ENCODE assay signal across 9 cellular contexts in genomic region chr15:82680200-82681102, GRCh38. TPM values are rescaled to one million over a fixed set of nuclear protein-coding genes. Genes with fewer than 3 reads are reported as not detected.
DNase-seq lines count a peak whose midpoint lies in the region; ATAC-seq and TF ChIP-seq lines count a peak whose summit lies in the region.
"Had no signal": no experiment of that assay in that cellular context is flagged by ENCODE, and none has a peak within 500 bp of the region (broad histone marks: within the 10 kb centered on the region; RNA-seq: fewer than 3 reads in every experiment).

No MANE protein-coding gene starts in this region.

- TF ChIP-seq POLR2A in suprapubic skin (IDR thresholded peaks at IDR 0.05), result no peak

- H3K79me2 ChIP-seq in neural cell (replicated peaks; ENCODE audit: insufficient read depth, low read length), result no peaks in the 10 kb centered on the region

- H3K9me2 ChIP-seq in neural cell (ENCODE audit: insufficient read depth, low read length), result no peaks in the 10 kb centered on the region

- H3K36me3 ChIP-seq in right atrium auricular region (no peaks in the 10 kb centered on the region), colonic mucosa (no peaks in the 10 kb centered on the region), neural cell (ENCODE audit: insufficient read depth, low read length) (peaks cover 6% of the 10 kb centered on the region), suprapubic skin (no peaks in the 10 kb centered on the region), SJCRH30 (no peaks in the 10 kb centered on the region)

- H3K4me2 ChIP-seq in neural cell (ENCODE audit: low read length), result no peak overlapping the region

- no peaks in the 10 kb centered on the region for H4K20me1 ChIP-seq in neural cell (ENCODE audit: insufficient read depth)

- H3K9me3 ChIP-seq in right atrium auricular region, result no peaks in the 10 kb centered on the region
- no peaks in the 10 kb centered on the region for H3K9me3 ChIP-seq in colonic mucosa
- H3K9me3 ChIP-seq in neural cell (ENCODE audit: low read length), result no peaks in the 10 kb centered on the region
- H3K9me3 ChIP-seq in suprapubic skin, result no peaks in the 10 kb centered on the region
- no peaks in the 10 kb centered on the region for H3K9me3 ChIP-seq in SJCRH30 (replicated peaks)

- TF ChIP-seq RAD21 in neural cell (conservative IDR thresholded peaks at IDR 0.05), result no peak

- H3F3A ChIP-seq in neural cell (ENCODE audit: insufficient read depth, low read length, poor library complexity, severe bottlenecking), result no peaks in the 10 kb centered on the region

- H3K4me1 ChIP-seq in right atrium auricular region, result peaks cover 0 to 10% of the 10 kb centered on the region in 2 donors
- H3K4me1 ChIP-seq in colonic mucosa, result no peaks in the 10 kb centered on the region
- H3K4me1 ChIP-seq in suprapubic skin, result peaks cover 10% of the 10 kb centered on the region
- H3K4me1 ChIP-seq in SJCRH30, result no peaks in the 10 kb centered on the region

- H3K27me3 ChIP-seq in right atrium auricular region (peaks cover 0 to 14% of the 10 kb centered on the region in 2 donors), HL-60 (ENCODE audit: insufficient read depth, poor library complexity, severe bottlenecking) (peaks cover 10% of the 10 kb centered on the region), colonic mucosa (no peaks in the 10 kb centered on the region), neural cell (ENCODE audit: insufficient read depth, low read depth, low read length) (peaks cover 23% of the 10 kb centered on the region), suprapubic skin (peaks cover 24% of the 10 kb centered on the region), SJCRH30 (no peaks in the 10 kb centered on the region)

- peak overlapping the region in 1 of 2 donors; percentile 57 for H3K9ac ChIP-seq in colonic mucosa (ENCODE audit: low read depth in 2 of 2, low read length in 2 of 2)
- no peak overlapping the region for H3K9ac ChIP-seq in neural cell (ENCODE audit: low read length)

- peak overlapping the region in 1 of 2 donors; percentile 31 for H3K4me3 ChIP-seq in right atrium auricular region
- peak overlapping the region; percentile 15 for H3K4me3 ChIP-seq in HL-60 (replicated peaks; ENCODE audit: insufficient read depth, low read length)
- peak overlapping the region; percentile 43 for H3K4me3 ChIP-seq in colonic mucosa
- H3K4me3 ChIP-seq in neural cell (ENCODE audit: low read length), result peak overlapping the region; percentile 38
- H3K4me3 ChIP-seq in suprapubic skin, result peak overlapping the region; percentile 47
- no peak overlapping the region for H3K4me3 ChIP-seq in SJCRH30

- TF ChIP-seq EP300 in neural cell (conservative IDR thresholded peaks at IDR 0.05; ENCODE audit: poor library complexity, severe bottlenecking) (no peak), suprapubic skin (IDR thresholded peaks at IDR 0.05) (no peak)

- DNase-seq in left cardiac atrium, result peak; percentile 39
- DNase-seq in right atrium auricular region (ENCODE audit: low spot score), result no peak
- peak; percentile 13 to 26 for DNase-seq in HL-60 (ENCODE audit: low read depth in 1 of 2, low spot score in 1 of 2)
- peak; percentile 46 to 78 (median 62) for DNase-seq in activated CD4-positive, CD25-positive, alpha-beta regulatory T cell (lab: John Stamatoyannopoulos, UW)
- peak; percentile 67 for DNase-seq in colonic mucosa
- peak in 1 of 2 donors; percentile 73 for DNase-seq in suprapubic skin (ENCODE audit: low spot score in 2 of 2)
- DNase-seq in SJCRH30, result no peak
- DNase-seq: DND-41 had no signal

- intact Hi-C loops in left cardiac atrium (cut with DNase I) (no loop called here), colonic mucosa (cut with DNase I) (no loop called here)

- H2AFZ ChIP-seq in neural cell (ENCODE audit: low read depth, low read length), result no peak overlapping the region

- H3K27ac ChIP-seq in right atrium auricular region, result no peak overlapping the region
- H3K27ac ChIP-seq in HL-60 (replicated peaks), result no peak overlapping the region
- H3K27ac ChIP-seq in colonic mucosa, result no peak overlapping the region
- no peak overlapping the region for H3K27ac ChIP-seq in neural cell (ENCODE audit: low read length)
- H3K27ac ChIP-seq in suprapubic skin, result no peak overlapping the region
- H3K27ac ChIP-seq in SJCRH30, result no peak overlapping the region

- peak; percentile 85 to 95 for ATAC-seq in left cardiac atrium

- 6% methylated on average over 31 of the region's 76 CpGs for WGBS in suprapubic skin

- no peak for TF ChIP-seq CTCF in right atrium auricular region (IDR thresholded peaks at IDR 0.05)
- no peak for TF ChIP-seq CTCF in HL-60 (IDR thresholded peaks at IDR 0.05; ENCODE audit: insufficient read depth, low read length)
- no peak for TF ChIP-seq CTCF in colonic mucosa (IDR thresholded peaks at IDR 0.05)
- TF ChIP-seq CTCF in neural cell (IDR thresholded peaks at IDR 0.05; ENCODE audit: poor library complexity, severe bottlenecking), result peak; percentile 14
- TF ChIP-seq CTCF in suprapubic skin (IDR thresholded peaks at IDR 0.05), result no peak

TF ChIP-seq in neural cell, 6 proteins besides CTCF, POLR2A, EP300 and RAD21:
- no peak for TF ChIP-seq REST (IDR thresholded peaks at IDR 0.05; ENCODE audit: borderline replicate concordance)
- TF ChIP-seq SMC3 (conservative IDR thresholded peaks at IDR 0.05; ENCODE audit: poor library complexity), result no peak
- TF ChIP-seq TAF1 (IDR thresholded peaks at IDR 0.05; ENCODE audit: low read depth), result no peak

RNA-seq across cellular contexts. Expression of gene AP3B2, which starts 29.2 kb away (rescaled TPM):
- total RNA-seq in left cardiac atrium (1 to 10 TPM in 1 of 2 donors, under 1 TPM in 1; 0.34 to 1.4 TPM), right atrium auricular region (under 1 TPM in 1 of 2 donors, not detected in 1; 0.51 TPM), colonic mucosa (1 to 10 TPM in 1 of 2 donors, under 1 TPM in 1; 0.82 to 1.2 TPM), suprapubic skin (1 to 10 TPM; 1.4 to 4.4 (median 2.8) TPM)
- polyA plus RNA-seq in neural cell, result 64.2 and 81.9 TPM in 2 replicates
- polyA minus RNA-seq in neural cell, result 57.9 and 58.8 TPM in 2 replicates
- not detected in 2 replicates for total RNA-seq in SJCRH30 (2014; rRNA removed; shearing (Covaris generic))

RNA-seq across cellular contexts. Expression of gene CPEB1, which starts 33.3 kb away (rescaled TPM):
- 1 to 10 TPM; 1.8 to 3.1 TPM for total RNA-seq in left cardiac atrium
- total RNA-seq in right atrium auricular region, result 1 to 10 TPM; 1.5 to 3.3 TPM
- 1 to 10 TPM in 1 of 2 donors, under 1 TPM in 1; 0.40 to 1.4 TPM for total RNA-seq in colonic mucosa
- polyA plus RNA-seq in neural cell, result 0.61 and 1.3 TPM in 2 replicates
- polyA minus RNA-seq in neural cell, result 0.24 and 0.93 TPM in 2 replicates
- 1 to 10 TPM in 3 of 4 donors, under 1 TPM in 1; 0.97 to 5.2 (median 2.5) TPM for total RNA-seq in suprapubic skin
- 0.04 and 0.13 TPM in 2 replicates for total RNA-seq in SJCRH30 (2014; rRNA removed; shearing (Covaris generic))

Comparison
In these comparisons a context has a peak if more than half of its experiments do, and no peak if none do; other contexts are left out.
1. DNase-seq: peak in left cardiac atrium (single experiment), HL-60 (2 of 2), activated CD4-positive, CD25-positive, alpha-beta regulatory T cell (4 of 4) and colonic mucosa (single experiment); none in right atrium auricular region (single experiment) and SJCRH30 (0 of 2).